In genomic region chr15:43146187-43146586, GRCh38 we compare ENCODE assay signal across 3 cellular contexts.
TF ChIP-seq lines count a peak whose summit lies in the region.

No MANE protein-coding gene starts in this region.

TF ChIP-seq in A549, 52 proteins besides CTCF, POLR2A, EP300 and RAD21:
- TF ChIP-seq ZNF302 (CRISPR knock-in tag; IDR thresholded peaks at IDR 0.05), result no peak
- no peak for TF ChIP-seq HOXB13 (CRISPR knock-in tag; IDR thresholded peaks at IDR 0.05; ENCODE audit: low read depth)
- peak; percentile 85 for TF ChIP-seq MAFK (IDR thresholded peaks at IDR 0.05; ENCODE audit: partially characterized antibody)
- TF ChIP-seq ATOH8 (CRISPR knock-in tag; IDR thresholded peaks at IDR 0.05; ENCODE audit: low read depth), result no peak
- TF ChIP-seq POLR2AphosphoS2 (conservative IDR thresholded peaks at IDR 0.05; ENCODE audit: low read length), result no peak

TF ChIP-seq in IMR-90, 13 proteins besides CTCF, POLR2A, EP300 and RAD21:
- no peak for TF ChIP-seq ELK1 (IDR thresholded peaks at IDR 0.05; ENCODE audit: borderline replicate concordance, low read depth, low read length)
- TF ChIP-seq MAFK (IDR thresholded peaks at IDR 0.05; ENCODE audit: low read depth, low read length), result peak; percentile 91
- no peak for TF ChIP-seq RFX5 (IDR thresholded peaks at IDR 0.05; ENCODE audit: low read depth, low read length)
- no peak for TF ChIP-seq SMC3 (IDR thresholded peaks at IDR 0.05; ENCODE audit: low read depth, low read length)
- no peak for TF ChIP-seq RCOR1 (IDR thresholded peaks at IDR 0.05; ENCODE audit: insufficient replicate concordance, low read length)

TF ChIP-seq in HEK293T, 16 proteins besides CTCF, POLR2A, EP300 and RAD21:
- TF ChIP-seq SP1 (IDR thresholded peaks at IDR 0.05) (no peak), ZNF384 (IDR thresholded peaks at IDR 0.05) (no peak), CTBP1 (IDR thresholded peaks at IDR 0.05; ENCODE audit: borderline replicate concordance) (no peak), FOXA1 (IDR thresholded peaks at IDR 0.05) (no peak), PKNOX1 (IDR thresholded peaks at IDR 0.05) (no peak), LEF1 (IDR thresholded peaks at IDR 0.05; ENCODE audit: borderline replicate concordance) (no peak), TARDBP (IDR thresholded peaks at IDR 0.05) (no peak), FOXM1 (IDR thresholded peaks at IDR 0.05; ENCODE audit: borderline replicate concordance) (no peak)
TF ChIP-seq in HEK293T: peak in this region for 0.
